In genomic region chr12:111684485-111685147, GRCh38 we compare ENCODE assay signal across 8 cellular contexts. TPM values are rescaled to one million over a fixed set of nuclear protein-coding genes. Genes with fewer than 3 reads are reported as not detected.
A peak's percentile ranks its signal among the peaks of the same experiment; 100 is the strongest.
DNase-seq lines count a peak whose midpoint lies in the region; ATAC-seq and TF ChIP-seq lines count a peak whose summit lies in the region.
"Not testable (repeated sequence)": the region's sequence is repeated elsewhere in the genome, so short reads cannot be mapped to it uniquely, and the experiment has no call there.

No MANE protein-coding gene starts in this region.

- not testable (repeated sequence) for TF ChIP-seq POLR2A in stomach (IDR thresholded peaks at IDR 0.05)

- H3K4me3 ChIP-seq in ascending aorta (peak overlapping the region; percentile 78 to 88), epithelial cell of esophagus (ENCODE audit: low read length) (peak overlapping the region; percentile 91), neural progenitor cell (peak overlapping the region; percentile 80), stomach (peak overlapping the region; percentile 78 to 99 (median 92))

- H3K27me3 ChIP-seq in ascending aorta, neural progenitor cell, stomach: not testable (repeated sequence)

- ATAC-seq in T-helper 17 cell, result not testable (repeated sequence)

- H3K9me3 ChIP-seq in T-helper 17 cell (ENCODE audit: control insufficient read depth, low read length, poor library complexity, severe bottlenecking); ascending aorta; neural progenitor cell (ENCODE audit: low read depth); stomach: not testable (repeated sequence)

- H4K20me1 ChIP-seq in neural progenitor cell (ENCODE audit: low read depth), result peaks cover 10% of the 10 kb centered on the region

- H3K27ac Mint-ChIP-seq in IgD-negative memory B cell, result peak overlapping the region; percentile 98
- peak overlapping the region; percentile 97 for H3K27ac Mint-ChIP-seq in T-helper 17 cell
- H3K27ac Mint-ChIP-seq in immature natural killer cell, result peak overlapping the region; percentile 91 to 99 (median 96)
- not testable (repeated sequence) for H3K27ac Mint-ChIP-seq in neural progenitor cell

- not testable (repeated sequence) for H2AFZ ChIP-seq in neural progenitor cell (replicated peaks)

- not testable (repeated sequence) for DNase-seq in T-helper 17 cell; ascending aorta (ENCODE audit: low spot score in 2 of 2); epithelial cell of esophagus (ENCODE audit: low read depth); immature natural killer cell; stomach
- DNase-seq in neural progenitor cell (ENCODE audit: low spot score), result peak; percentile 15

- 61 to 79% (median 71%) methylated on average over 13 of the region's 13 CpGs for WGBS in stomach, 5 donors

- H3F3A ChIP-seq in neural progenitor cell (ENCODE audit: low read depth), result peaks cover 14% of the 10 kb centered on the region

- H3K4me1 Mint-ChIP-seq in IgD-negative memory B cell (peaks cover 19 to 33% (median 29%) of the 10 kb centered on the region in 3 donors), T-helper 17 cell (peaks cover 34% of the 10 kb centered on the region), immature natural killer cell (peaks cover 41 to 47% of the 10 kb centered on the region in 2 donors), neural progenitor cell (peaks cover 23% of the 10 kb centered on the region)

- H3K27ac ChIP-seq in C4-2B, result peak overlapping the region; percentile 86
- peak overlapping the region in 1 of 2 donors; percentile 88 for H3K27ac ChIP-seq in ascending aorta
- H3K27ac ChIP-seq in neural progenitor cell, result not testable (repeated sequence)
- H3K27ac ChIP-seq in stomach, result peak overlapping the region in 3 of 5 donors; percentile 91

- H3K36me3 ChIP-seq in ascending aorta (peaks cover 19 to 33% of the 10 kb centered on the region in 2 donors), stomach (peaks cover 29 to 37% (median 36%) of the 10 kb centered on the region in 4 donors)
- H3K36me3 ChIP-seq in neural progenitor cell, result not testable (repeated sequence)

- H3K9ac ChIP-seq in neural progenitor cell, result peak overlapping the region; percentile 96

- H3K4me2 ChIP-seq in neural progenitor cell, result peak overlapping the region; percentile 91

- H3K27me3 Mint-ChIP-seq in IgD-negative memory B cell; T-helper 17 cell; neural progenitor cell (ENCODE audit: insufficient read depth, low read depth): not testable (repeated sequence)
- H3K27me3 Mint-ChIP-seq in immature natural killer cell (ENCODE audit: low read depth in 3 of 3), result peaks cover 8 to 18% (median 13%) of the 10 kb centered on the region in 3 donors

- peak overlapping the region; percentile 92 to 99 (median 95) for H3K4me3 Mint-ChIP-seq in IgD-negative memory B cell
- H3K4me3 Mint-ChIP-seq in T-helper 17 cell, result peak overlapping the region; percentile 97
- H3K4me3 Mint-ChIP-seq in immature natural killer cell, result peak overlapping the region; percentile 96 to 99 (median 97)
- H3K4me3 Mint-ChIP-seq in neural progenitor cell, result peak overlapping the region; percentile 95

- peaks cover 46% of the 10 kb centered on the region for H3K79me2 ChIP-seq in neural progenitor cell (ENCODE audit: low read depth)

- not testable (repeated sequence) for H3K9me3 Mint-ChIP-seq in IgD-negative memory B cell, immature natural killer cell, neural progenitor cell

- intact Hi-C loops in ascending aorta (cut with DNase I), result loop anchor here (5.0 kb wide), 4 partner anchors 87 to 328 kb away; partner anchors contain the start of genes ATXN2, ERP29 and TMEM116
- intact Hi-C loops in stomach (cut with DNase I; ENCODE audit: low total_unique reads), result not testable (repeated sequence)

- not testable (repeated sequence) for TF ChIP-seq EP300 in stomach (IDR thresholded peaks at IDR 0.05)

- H3K36me3 Mint-ChIP-seq in IgD-negative memory B cell; T-helper 17 cell (ENCODE audit: low read depth): not testable (repeated sequence)
- H3K36me3 Mint-ChIP-seq in immature natural killer cell (peaks cover 4 to 12% (median 6%) of the 10 kb centered on the region in 3 donors), neural progenitor cell (peaks cover 10% of the 10 kb centered on the region)

- H3K4me1 ChIP-seq in ascending aorta (peaks cover 10 to 18% of the 10 kb centered on the region in 2 donors), stomach (peaks cover 16 to 41% (median 33%) of the 10 kb centered on the region in 4 donors)
- not testable (repeated sequence) for H3K4me1 ChIP-seq in neural progenitor cell

- not testable (repeated sequence) for TF ChIP-seq CTCF in C4-2B (conservative IDR thresholded peaks at IDR 0.05); ascending aorta (IDR thresholded peaks at IDR 0.05); epithelial cell of esophagus (IDR thresholded peaks at IDR 0.05; ENCODE audit: insufficient read depth, low read depth, low read length, missing control alignments); neural progenitor cell (IDR thresholded peaks at IDR 0.05); stomach (IDR thresholded peaks at IDR 0.05)

RNA-seq across cellular contexts. Expression of gene BRAP, which starts 1.1 kb away (rescaled TPM):
- polyA plus RNA-seq in IgD-negative memory B cell, result 20.5 TPM
- total RNA-seq in T-helper 17 cell, result 10 to 100 TPM; 18.1 to 24.3 TPM
- 6.2 TPM for total RNA-seq in ascending aorta
- 10 to 100 TPM; 11.7 to 23.6 (median 15.0) TPM for polyA plus RNA-seq in immature natural killer cell
- total RNA-seq in neural progenitor cell (ENCODE audit: low replicate concordance), result 21.3 and 26.5 TPM in 2 replicates
- total RNA-seq in stomach, result 10 to 100 TPM; 15.2 to 43.2 (median 19.3) TPM
- 1 to 10 TPM; 5.6 to 7.9 (median 7.4) TPM for polyA plus RNA-seq in stomach

RNA-seq across cellular contexts. Expression of gene ACAD10, which starts 1.2 kb away (rescaled TPM):
- 17.5 TPM for polyA plus RNA-seq in IgD-negative memory B cell
- 10 to 100 TPM; 25.1 to 27.9 TPM for total RNA-seq in T-helper 17 cell
- total RNA-seq in ascending aorta, result 32.0 TPM
- 1 to 10 TPM; 6.3 to 9.1 (median 7.9) TPM for polyA plus RNA-seq in immature natural killer cell
- 13.8 and 49.8 TPM in 2 replicates for total RNA-seq in neural progenitor cell (ENCODE audit: low replicate concordance)
- 100 to 1,000 TPM in 1 of 5 donors, 10 to 100 TPM in 3, 1 to 10 TPM in 1; 9.4 to 128 (median 32.1) TPM for total RNA-seq in stomach
- polyA plus RNA-seq in stomach, result 10 to 100 TPM in 2 of 3 donors, 1 to 10 TPM in 1; 9.8 to 15.7 (median 12.4) TPM
